Comparison of ENCODE assay signal across 16 cellular contexts in the genomic region with DNA sequence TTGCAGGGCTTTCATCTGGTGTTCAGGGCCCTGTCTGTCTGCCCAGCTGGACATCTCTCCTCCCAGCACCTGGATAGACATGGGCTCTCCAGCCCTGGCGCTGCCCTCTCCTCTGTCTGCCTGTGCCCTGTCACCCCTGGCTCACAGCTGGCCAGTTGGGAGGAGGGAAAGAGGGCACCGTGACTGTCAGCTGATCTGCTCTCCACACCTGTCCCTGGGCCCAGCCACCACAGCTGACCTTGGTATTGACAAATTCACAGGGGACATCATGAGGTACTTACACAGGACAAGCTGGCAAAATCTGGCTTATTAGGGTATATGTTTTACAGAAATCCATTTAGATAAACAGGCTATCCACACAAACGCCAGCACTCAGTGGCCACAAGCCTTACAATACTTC. TPM values are rescaled to one million over a fixed set of nuclear protein-coding genes. Genes with fewer than 3 reads are reported as not detected.
A peak's percentile ranks its signal among the peaks of the same experiment; 100 is the strongest.
DNase-seq lines count a peak whose midpoint lies in the region; ATAC-seq and TF ChIP-seq lines count a peak whose summit lies in the region.
"Had no signal": no experiment of that assay in that cellular context is flagged by ENCODE, and none has a peak within 500 bp of the region (broad histone marks: within the 10 kb centered on the region; RNA-seq: fewer than 3 reads in every experiment).

No MANE protein-coding gene starts in this region.

- no peak overlapping the region for H3K27ac ChIP-seq in right lobe of liver
- H3K27ac ChIP-seq: BLaER1 treated with 17β-estradiol and CSF1 and Interleukin-3, amounts not matched to agents 10 nM and 100 nM had no signal

- intact Hi-C loops in cardiac septum (cut with DNase I): no loop called here
- intact Hi-C loops in Right ventricle myocardium inferior (cut with DNase I): no loop called here
- intact Hi-C loops in right lobe of liver (cut with DNase I): loop anchor here in 1 of 2 donors (10.0 kb wide), 1 partner anchor 230 kb away; no protein-coding TSS in a partner anchor

- H3K36me3 ChIP-seq in right lobe of liver: no peaks in the 10 kb centered on the region
- H3K36me3 ChIP-seq: BLaER1 treated with 17β-estradiol and CSF1 and Interleukin-3, amounts not matched to agents 10 nM and 100 nM had no signal

- H3K4me1 ChIP-seq in right lobe of liver: no peaks in the 10 kb centered on the region

- ATAC-seq in Right ventricle myocardium inferior (no peak), right lobe of liver (peak; percentile 62 to 95 (median 78)), esophagus mucosa (no peak)
- ATAC-seq: GM23338 had no signal

- TF ChIP-seq POLR2A in right lobe of liver (IDR thresholded peaks at IDR 0.05): no peak

- H3K9me3 ChIP-seq in right lobe of liver: no peaks in the 10 kb centered on the region
- H3K9me3 ChIP-seq: BLaER1 treated with 17β-estradiol and CSF1 and Interleukin-3, amounts not matched to agents 10 nM and 100 nM had no signal

- DNase-seq in cardiac septum (ENCODE audit: low spot score) (peak; percentile 41), Right ventricle myocardium inferior (ENCODE audit: missing footprints) (no peak), NCI-H146 treated with DMSO at 0.1 percent for 48 hours (lab: John Stamatoyannopoulos, UW; ENCODE audit: unreplicated experiment) (peak; percentile 62), right lobe of liver (peak; percentile 51 to 63 (median 56)), CD1c-positive myeloid dendritic cell (ENCODE audit: extremely low spot score) (no peak), SK-N-DZ (ENCODE audit: low spot score) (no peak)
- DNase-seq: ACHN; CD4-positive, alpha-beta T cell; DMS79 treated with DMSO at 0.1 percent for 48 hours; EL; H7 had no signal

- H3K4me3 ChIP-seq in right lobe of liver: no peak overlapping the region
- H3K4me3 ChIP-seq: BLaER1 treated with 17β-estradiol and CSF1 and Interleukin-3, amounts not matched to agents 10 nM and 100 nM; GM23338 had no signal

- H3K27me3 ChIP-seq in right lobe of liver: no peaks in the 10 kb centered on the region

- no peak for TF ChIP-seq CTCF in right lobe of liver (IDR thresholded peaks at IDR 0.05)

- WGBS in right lobe of liver (ENCODE audit: insufficient coverage, low coverage, low lambda C conversion rate, missing lambda C conversion rate): 33% methylated on average over 3 of the region's 3 CpGs

RNA-seq across cellular contexts. Expression of gene TNR, which starts 8.3 kb away (rescaled TPM):
- 0.05 TPM for total RNA-seq in cardiac septum
- not detected for total RNA-seq in Right ventricle myocardium inferior
- total RNA-seq in right lobe of liver: under 1 TPM in 3 of 6 experiments, not detected in 3; 0.05 to 0.16 (median 0.07) TPM
- total RNA-seq in esophagus mucosa: 0.12 TPM
- 0.01 and 0.12 TPM in 2 replicates for polyA plus RNA-seq in SK-N-DZ (2014; cell fraction: cytosol; rRNA removed)
- 0.02 TPM in 1 of 2 replicates, not detected in the other for polyA plus RNA-seq in SK-N-DZ (2014; cell fraction: nucleus; rRNA removed)
- total RNA-seq: A172; CD4-positive, alpha-beta T cell; GM23338; H7; HT1080 had no signal
- polyA plus RNA-seq: GM23338 had no signal

Comparison
In these comparisons a context has a peak if more than half of its experiments do, and no peak if none do; other contexts are left out.
1. DNase-seq: peak in cardiac septum (single experiment), NCI-H146 treated with DMSO at 0.1 percent for 48 hours (single experiment) and right lobe of liver (3 of 3); none in Right ventricle myocardium inferior (single experiment), CD1c-positive myeloid dendritic cell (single experiment) and SK-N-DZ (single experiment).
2. ATAC-seq: peak in right lobe of liver (4 of 4); none in Right ventricle myocardium inferior (single experiment) and esophagus mucosa (single experiment).